8 cellular contexts compared by ENCODE assay signal in the genomic region with DNA sequence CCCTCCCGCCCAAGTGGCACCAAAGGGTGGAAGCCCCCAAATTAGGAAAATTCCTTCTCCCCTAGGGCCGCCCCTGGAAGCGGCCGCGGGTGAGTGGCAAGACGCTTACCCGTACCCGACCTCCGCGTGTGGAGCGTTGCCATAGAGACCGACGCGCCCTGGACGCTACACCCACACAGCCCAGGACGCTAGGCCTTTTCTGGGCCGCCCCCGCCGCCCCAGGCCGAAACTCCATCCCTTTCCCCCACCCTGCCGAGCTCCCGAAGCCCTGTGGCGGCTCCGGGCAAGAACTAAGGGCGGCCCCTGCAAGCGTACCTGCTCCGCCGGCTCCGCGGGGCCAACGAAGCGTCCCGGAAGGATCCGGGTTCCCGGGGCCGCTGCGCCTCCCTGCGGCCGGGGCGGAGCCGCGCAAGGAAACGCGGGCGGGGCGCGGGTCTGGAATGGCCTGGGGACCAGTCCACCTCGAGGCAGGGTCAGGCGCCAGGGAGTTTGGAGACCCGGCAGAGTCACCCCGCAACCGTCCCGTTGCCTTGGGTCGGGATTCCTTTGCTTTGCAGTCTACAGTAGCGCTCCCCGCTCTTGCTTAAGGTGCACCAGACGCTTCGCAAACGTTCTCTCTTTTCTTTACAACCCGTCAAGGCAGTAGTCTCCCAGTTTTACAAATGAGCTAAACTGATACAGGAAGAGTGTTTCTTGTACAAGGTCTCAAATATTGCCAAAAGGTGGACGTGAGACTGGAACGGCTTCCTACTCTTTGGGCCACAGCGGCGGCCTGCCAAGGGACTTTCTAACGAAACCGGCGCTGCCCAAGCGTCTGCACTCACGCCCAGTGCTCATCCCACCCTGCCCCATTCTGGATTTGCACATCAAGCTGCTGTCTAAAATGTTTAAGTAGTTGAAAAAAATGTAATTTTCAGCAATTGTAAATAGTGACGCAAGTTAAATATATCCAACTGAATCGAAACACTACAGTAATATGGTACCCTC. TPM values are rescaled to one million over a fixed set of nuclear protein-coding genes. Genes with fewer than 3 reads are reported as not detected.
A peak's percentile ranks its signal among the peaks of the same experiment; 100 is the strongest.
DNase-seq lines count a peak whose midpoint lies in the region; ATAC-seq and TF ChIP-seq lines count a peak whose summit lies in the region.

A gene with protein sequence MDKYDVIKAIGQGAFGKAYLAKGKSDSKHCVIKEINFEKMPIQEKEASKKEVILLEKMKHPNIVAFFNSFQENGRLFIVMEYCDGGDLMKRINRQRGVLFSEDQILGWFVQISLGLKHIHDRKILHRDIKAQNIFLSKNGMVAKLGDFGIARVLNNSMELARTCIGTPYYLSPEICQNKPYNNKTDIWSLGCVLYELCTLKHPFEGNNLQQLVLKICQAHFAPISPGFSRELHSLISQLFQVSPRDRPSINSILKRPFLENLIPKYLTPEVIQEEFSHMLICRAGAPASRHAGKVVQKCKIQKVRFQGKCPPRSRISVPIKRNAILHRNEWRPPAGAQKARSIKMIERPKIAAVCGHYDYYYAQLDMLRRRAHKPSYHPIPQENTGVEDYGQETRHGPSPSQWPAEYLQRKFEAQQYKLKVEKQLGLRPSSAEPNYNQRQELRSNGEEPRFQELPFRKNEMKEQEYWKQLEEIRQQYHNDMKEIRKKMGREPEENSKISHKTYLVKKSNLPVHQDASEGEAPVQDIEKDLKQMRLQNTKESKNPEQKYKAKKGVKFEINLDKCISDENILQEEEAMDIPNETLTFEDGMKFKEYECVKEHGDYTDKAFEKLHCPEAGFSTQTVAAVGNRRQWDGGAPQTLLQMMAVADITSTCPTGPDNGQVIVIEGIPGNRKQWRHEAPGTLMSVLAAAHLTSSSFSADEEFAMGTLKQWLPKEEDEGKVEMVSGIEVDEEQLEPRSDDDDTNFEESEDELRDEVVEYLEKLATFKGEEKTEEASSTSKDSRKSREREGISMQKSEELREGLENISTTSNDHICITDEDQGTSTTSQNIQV (minus strand): TSS at position 360 of the 987 bp plus-strand sequence. CDS start 1,591 bp downstream, outside the sequence.

- H3K9me3 ChIP-seq in OCI-LY1 (ENCODE audit: low read length) = no peaks in the 10 kb centered on the region

- H3K4me1 Mint-ChIP-seq in natural killer cell = peaks cover 12 to 22% of the 10 kb centered on the region in 2 donors
- H3K4me1 Mint-ChIP-seq in stimulated activated naive CD8-positive, alpha-beta T cell treated with anti-CD3 and anti-CD28 coated beads, Interleukin-15, Interleukin-2, amounts not matched to agents 100 ng/mL and 50 ng/mL, for 24 hours (ENCODE audit: low read depth) = peaks cover 18% of the 10 kb centered on the region

- no peaks in the 10 kb centered on the region for H3F3A ChIP-seq in OCI-LY1 (ENCODE audit: insufficient read depth, low read length)

- TF ChIP-seq CTCF in C4-2B (conservative IDR thresholded peaks at IDR 0.05) = peak; percentile 89
- TF ChIP-seq CTCF in OCI-LY1 (IDR thresholded peaks at IDR 0.05; ENCODE audit: low read length) = peak; percentile 41
- TF ChIP-seq CTCF in fibroblast of pulmonary artery (IDR thresholded peaks at IDR 0.05; ENCODE audit: low read length, missing control alignments) = peak; percentile 38
- peak; percentile 55 for TF ChIP-seq CTCF in natural killer cell (IDR thresholded peaks at IDR 0.05)

- H3K36me3 Mint-ChIP-seq in natural killer cell = no peaks in the 10 kb centered on the region
- H3K36me3 Mint-ChIP-seq in stimulated activated naive CD8-positive, alpha-beta T cell treated with anti-CD3 and anti-CD28 coated beads, Interleukin-15, Interleukin-2, amounts not matched to agents 100 ng/mL and 50 ng/mL, for 24 hours (ENCODE audit: low read depth) = peaks cover 4% of the 10 kb centered on the region

- H3K9ac ChIP-seq in OCI-LY1 (ENCODE audit: low read length) = no peak within 1 kb of the TSS

- peak within 1 kb of the TSS; percentile 88 for H3K4me3 Mint-ChIP-seq in natural killer cell
- peak within 1 kb of the TSS; percentile 92 for H3K4me3 Mint-ChIP-seq in stimulated activated naive CD8-positive, alpha-beta T cell treated with anti-CD3 and anti-CD28 coated beads, Interleukin-15, Interleukin-2, amounts not matched to agents 100 ng/mL and 50 ng/mL, for 24 hours

- H3K27me3 Mint-ChIP-seq in natural killer cell (ENCODE audit: low read depth in 2 of 2) = peaks cover 13 to 18% of the 10 kb centered on the region in 2 donors
- peaks cover 20% of the 10 kb centered on the region for H3K27me3 Mint-ChIP-seq in stimulated activated naive CD8-positive, alpha-beta T cell treated with anti-CD3 and anti-CD28 coated beads, Interleukin-15, Interleukin-2, amounts not matched to agents 100 ng/mL and 50 ng/mL, for 24 hours

- H3K79me2 ChIP-seq in OCI-LY1 (ENCODE audit: insufficient read depth, low read length) = no peaks in the 10 kb centered on the region

- no peak within 1 kb of the TSS for H2AFZ ChIP-seq in OCI-LY1 (ENCODE audit: low read length)

- intact Hi-C loops in natural killer cell (cut with micrococcal nuclease) = loop anchor here (5.0 kb wide), 1 partner anchor 232 kb away; no protein-coding TSS in a partner anchor

- H3K4me1 ChIP-seq in OCI-LY1 (ENCODE audit: insufficient read depth, low read length, severe bottlenecking) = no peaks in the 10 kb centered on the region

- H3K4me2 ChIP-seq in OCI-LY1 (ENCODE audit: low read length) = peak within 1 kb of the TSS; percentile 43; the same call in 1 of the 2 replicates

- no peaks in the 10 kb centered on the region for H3K9me3 Mint-ChIP-seq in natural killer cell
- no peaks in the 10 kb centered on the region for H3K9me3 Mint-ChIP-seq in stimulated activated naive CD8-positive, alpha-beta T cell treated with anti-CD3 and anti-CD28 coated beads, Interleukin-15, Interleukin-2, amounts not matched to agents 100 ng/mL and 50 ng/mL, for 24 hours

- H3K9me2 ChIP-seq in OCI-LY1 (ENCODE audit: low read depth, low read length) = no peaks in the 10 kb centered on the region

- peaks cover 33% of the 10 kb centered on the region for H3K36me3 ChIP-seq in OCI-LY1 (ENCODE audit: insufficient read depth, low read length)

- no peaks in the 10 kb centered on the region for H4K20me1 ChIP-seq in OCI-LY1 (ENCODE audit: insufficient read depth, low read length)

- H3K4me3 ChIP-seq in OCI-LY1 (ENCODE audit: low read depth, low read length, poor library complexity, severe bottlenecking) (peak within 1 kb of the TSS; percentile 36), fibroblast of pulmonary artery (replicated peaks; ENCODE audit: low read depth, low read length) (peak within 1 kb of the TSS; percentile 67)

- H3K27ac Mint-ChIP-seq in natural killer cell = peak within 1 kb of the TSS in 1 of 2 donors; percentile 9
- no peak within 1 kb of the TSS for H3K27ac Mint-ChIP-seq in stimulated activated naive CD8-positive, alpha-beta T cell treated with anti-CD3 and anti-CD28 coated beads, Interleukin-15, Interleukin-2, amounts not matched to agents 100 ng/mL and 50 ng/mL, for 24 hours

- ATAC-seq in GM19043 (IDR thresholded peaks at IDR 0.05; ENCODE audit: low read depth, unreplicated experiment) (peak; percentile 67), HG03354 (IDR thresholded peaks at IDR 0.05; ENCODE audit: poor library complexity, severe bottlenecking, unreplicated experiment) (peak; percentile 76), natural killer cell (peak; percentile 67 to 81 (median 74))

- no peaks in the 10 kb centered on the region for H3K27me3 ChIP-seq in OCI-LY1 (ENCODE audit: insufficient read depth, low read length)

- peak; percentile 22 to 30 for DNase-seq in activated T-helper 1 cell treated with anti-CD3 and anti-CD28 coated beads, Interleukin-2, amount 50 U/mL, for 16 hours (ENCODE audit: low read depth in 1 of 2, low spot score in 1 of 2)
- DNase-seq in fibroblast of pulmonary artery (ENCODE audit: low read depth) (peak; percentile 44), natural killer cell (peak; percentile 41)

- H3K27ac ChIP-seq in C4-2B = peak within 1 kb of the TSS; percentile 7; the same call in 1 of the 2 replicates
- H3K27ac ChIP-seq in OCI-LY1 (ENCODE audit: low read depth, low read length, poor library complexity, severe bottlenecking) = no peak within 1 kb of the TSS

RNA-seq across cellular contexts. Expression of the gene that starts here (rescaled TPM):
- total RNA-seq in natural killer cell = under 1 TPM in 1 of 3 donors, not detected in 2; 0.13 TPM

Comparison
In these comparisons a context has a peak if more than half of its experiments do, and no peak if none do; other contexts are left out.
1. Peak in DNase-seq and ATAC-seq in natural killer cell; RNA of the gene not detected or under 1 TPM.
2. CTCF ChIP-seq: peak in every context shown above with its lines; median percentile 89 in C4-2B; 55 in natural killer cell; 41 in OCI-LY1; 38 in fibroblast of pulmonary artery.